Comparison of ENCODE assay signal across 15 cellular contexts in genomic region chr10:100506596-100507356, GRCh38. TPM values are rescaled to one million over a fixed set of nuclear protein-coding genes. Genes with fewer than 3 reads are reported as not detected.
A peak's percentile ranks its signal among the peaks of the same experiment; 100 is the strongest.
DNase-seq lines count a peak whose midpoint lies in the region; ATAC-seq, FAIRE-seq and TF ChIP-seq lines count a peak whose summit lies in the region.
"Had no signal": no experiment of that assay in that cellular context is flagged by ENCODE, and none has a peak within 500 bp of the region (broad histone marks: within the 10 kb centered on the region; RNA-seq: fewer than 3 reads in every experiment).

No MANE protein-coding gene starts in this region.

- no peak for TF ChIP-seq POLR2A in HCT116 (IDR thresholded peaks at IDR 0.05; ENCODE audit: borderline replicate concordance, extremely low read depth, insufficient read depth, insufficient read length)

- DNase-seq in CD8-positive, alpha-beta memory T cell = no peak
- DNase-seq in HCT116 (ENCODE audit: low read depth, low spot score) (no peak), keratinocyte (ENCODE audit: low read depth, low spot score) (peak; percentile 45), islet precursor cell (no peak), NCI-H1092 treated with DMSO at 0.1 percent for 48 hours (lab: John Stamatoyannopoulos, UW) (no peak)
- peak; percentile 46 for DNase-seq in activated CD8-positive, alpha-beta T cell treated with anti-CD3 and anti-CD28 coated beads for 36 hours
- DNase-seq: effector CD8-positive, alpha-beta T cell; hippocampal formation; right lobe of liver had no signal

- peak overlapping the region in 7 of 8 donors; percentile 17 to 97 (median 59) for H3K27ac Mint-ChIP-seq in CD8-positive, alpha-beta memory T cell
- peak overlapping the region; percentile 71 for H3K27ac Mint-ChIP-seq in activated CD8-positive, alpha-beta T cell treated with anti-CD3 and anti-CD28 coated beads for 36 hours
- H3K27ac Mint-ChIP-seq: mesothelial cell of epicardium had no signal

- CTCF ChIA-PET in CD8-positive, alpha-beta memory T cell (lab: Charles Lee) = interaction anchor here (5.3 to 6.5 kb wide), 2 partner anchors 12 to 24 kb away, joined by 65 to 80 read pairs; partner anchors contain the start of gene SEC31B
- CTCF ChIA-PET in HCT116 (lab: Charles Lee) = interaction anchor here (1.9 to 2.7 kb wide), 3 partner anchors 12 to 162 kb away, joined by 7 to 30 read pairs (median 27); no protein-coding TSS in a partner anchor
- CTCF ChIA-PET in activated CD8-positive, alpha-beta T cell treated with anti-CD3 and anti-CD28 coated beads for 36 hours (lab: Charles Lee) = interaction anchor here (1.9 to 11.4 kb wide), 10 partner anchors 10 to 169 kb away, joined by 4 to 185 read pairs (median 58); partner anchors contain the start of genes HIF1AN, SCD and SEC31B

- H3K4me1 ChIP-seq in CD8-positive, alpha-beta memory T cell (ENCODE audit: insufficient read depth, low read length) = peaks cover 45% of the 10 kb centered on the region
- peaks cover 0 to 4% of the 10 kb centered on the region in 2 experiments; a peak in 1 of 4 replicates for H3K4me1 ChIP-seq in HCT116 (ENCODE audit: control insufficient read depth in 1 of 2, insufficient read depth in 2 of 2, low read length in 2 of 2)
- H3K4me1 ChIP-seq in keratinocyte (ENCODE audit: control insufficient read depth, extremely low read depth, insufficient read depth, low read length) = peaks cover 12% of the 10 kb centered on the region
- H3K4me1 ChIP-seq: right lobe of liver had no signal

- peaks cover 13 to 51% (median 14%) of the 10 kb centered on the region in 3 donors for H3K36me3 Mint-ChIP-seq in CD8-positive, alpha-beta memory T cell
- peaks cover 47% of the 10 kb centered on the region for H3K36me3 Mint-ChIP-seq in activated CD8-positive, alpha-beta T cell treated with anti-CD3 and anti-CD28 coated beads for 36 hours (ENCODE audit: low read depth)

- RAD21 ChIA-PET in HCT116 (lab: Charles Lee; ENCODE audit: low non-redundant PET in 1 of 2, low total read pairs in 2 of 2, uncharacterized antibody in 2 of 2, unreplicated experiment in 2 of 2) = no interaction called here

- H3K36me3 ChIP-seq in CD8-positive, alpha-beta memory T cell (ENCODE audit: insufficient read depth, low read length) = peaks cover 32% of the 10 kb centered on the region
- peaks cover 19 to 33% of the 10 kb centered on the region in 2 experiments; a peak in 3 of 4 replicates for H3K36me3 ChIP-seq in HCT116 (ENCODE audit: control insufficient read depth in 1 of 2, insufficient read depth in 2 of 2, low read length in 2 of 2)
- peaks cover 4 to 8% of the 10 kb centered on the region in 2 experiments for H3K36me3 ChIP-seq in keratinocyte (ENCODE audit: control insufficient read depth in 2 of 2, extremely low read depth in 1 of 2, insufficient read depth in 2 of 2, low read length in 2 of 2)
- H3K36me3 ChIP-seq: right lobe of liver had no signal

- no peaks in the 10 kb centered on the region for H3K27me3 Mint-ChIP-seq in CD8-positive, alpha-beta memory T cell
- no peaks in the 10 kb centered on the region for H3K27me3 Mint-ChIP-seq in activated CD8-positive, alpha-beta T cell treated with anti-CD3 and anti-CD28 coated beads for 36 hours

- H3K9ac ChIP-seq in HCT116 (ENCODE audit: low read length) (no peak overlapping the region), keratinocyte (ENCODE audit: control insufficient read depth, extremely low read depth, insufficient read depth, low read length) (no peak overlapping the region)

- dilution Hi-C loops in keratinocyte (cut with MboI; ENCODE audit: extremely low pct_ligation_motif_present, low sequenced_read_pairs) = no loop called here

- no peaks in the 10 kb centered on the region for H3K9me1 ChIP-seq in keratinocyte (ENCODE audit: control insufficient read depth, extremely low read depth, insufficient read depth, low read length)

- no TSS peak for BruUV-seq in HCT116 (replicated peaks; lab: Mats Ljungman, UMichigan)

- H3K27me3 ChIP-seq in CD8-positive, alpha-beta memory T cell (ENCODE audit: insufficient read depth, low read length, poor library complexity, severe bottlenecking) = no peaks in the 10 kb centered on the region
- no peaks in the 10 kb centered on the region for H3K27me3 ChIP-seq in HCT116 (ENCODE audit: insufficient read depth, low read length)
- no peaks in the 10 kb centered on the region for H3K27me3 ChIP-seq in keratinocyte (ENCODE audit: control insufficient read depth, extremely low read depth, insufficient read depth, low read length)
- H3K27me3 ChIP-seq: adrenal gland, right lobe of liver had no signal

- H3K4me3 Mint-ChIP-seq in CD8-positive, alpha-beta memory T cell = no peak overlapping the region
- H3K4me3 Mint-ChIP-seq in activated CD8-positive, alpha-beta T cell treated with anti-CD3 and anti-CD28 coated beads for 36 hours = no peak overlapping the region
- H3K4me3 Mint-ChIP-seq: mesothelial cell of epicardium had no signal

- H4K20me1 ChIP-seq in HCT116 (ENCODE audit: insufficient read depth) = no peaks in the 10 kb centered on the region
- peaks cover 4% of the 10 kb centered on the region for H4K20me1 ChIP-seq in keratinocyte (ENCODE audit: control insufficient read depth, extremely low read depth, insufficient read depth, low read length)

- ATAC-seq in HCT116 (no peak), GM21526 (IDR thresholded peaks at IDR 0.05; ENCODE audit: low FRiP score, unreplicated experiment) (no peak), esophagus mucosa (no peak)
- peak; percentile 46 for ATAC-seq in activated CD8-positive, alpha-beta T cell treated with anti-CD3 and anti-CD28 coated beads for 36 hours
- ATAC-seq: right lobe of liver had no signal

- no peak overlapping the region for H3K27ac ChIP-seq in CD8-positive, alpha-beta memory T cell (ENCODE audit: low read depth, low read length)
- no peak overlapping the region for H3K27ac ChIP-seq in HCT116 (ENCODE audit: low read depth, low read length)
- no peak overlapping the region for H3K27ac ChIP-seq in keratinocyte (ENCODE audit: control insufficient read depth, insufficient read depth, low read length)
- H3K27ac ChIP-seq: adrenal gland, right lobe of liver had no signal

- H3K9me3 Mint-ChIP-seq in CD8-positive, alpha-beta memory T cell = no peaks in the 10 kb centered on the region
- no peaks in the 10 kb centered on the region for H3K9me3 Mint-ChIP-seq in activated CD8-positive, alpha-beta T cell treated with anti-CD3 and anti-CD28 coated beads for 36 hours
- H3K9me3 Mint-ChIP-seq: mesothelial cell of epicardium had no signal

- H3K9me2 ChIP-seq in HCT116 (ENCODE audit: insufficient read depth) = no peaks in the 10 kb centered on the region

- no peak for TF ChIP-seq CTCF in HCT116 (IDR thresholded peaks at IDR 0.05 in 2 of 3, conservative IDR thresholded peaks at IDR 0.05 in 1 of 3; ENCODE audit: borderline replicate concordance in 1 of 3, insufficient read depth in 1 of 3, low read depth in 2 of 3, low read length in 2 of 3)
- TF ChIP-seq CTCF in activated CD8-positive, alpha-beta T cell treated with anti-CD3 and anti-CD28 coated beads for 36 hours (IDR thresholded peaks at IDR 0.05) = no peak
- TF ChIP-seq CTCF in keratinocyte (optimal IDR thresholded peaks at IDR 0.05 in 1 of 3, IDR thresholded peaks at IDR 0.05 in 1 of 3, conservative IDR thresholded peaks at IDR 0.05 in 1 of 3; ENCODE audit: extremely low read depth in 1 of 3, insufficient read depth in 2 of 3, low read length in 3 of 3) = no peak

- intact Hi-C loops in HCT116 (cut with micrococcal nuclease) = no loop called here
- intact Hi-C loops in activated CD8-positive, alpha-beta T cell treated with anti-CD3 and anti-CD28 coated beads for 36 hours (cut with micrococcal nuclease) = loop anchor here (2.0 to 5.0 kb wide), 2 partner anchors 20 to 169 kb away; no protein-coding TSS in a partner anchor

- TF ChIP-seq RAD21 in HCT116 (IDR thresholded peaks at IDR 0.05; ENCODE audit: low read depth) = no peak

- FAIRE-seq in keratinocyte (lab: Jason Lieb, UNC) = peak; percentile 88
- FAIRE-seq: TTC549 had no signal

- H2AFZ ChIP-seq in HCT116 (ENCODE audit: low read depth, low read length, poor library complexity, severe bottlenecking) = no peak overlapping the region
- H2AFZ ChIP-seq in keratinocyte (ENCODE audit: control insufficient read depth, low read length) = no peak overlapping the region

- POLR2A ChIA-PET in CD8-positive, alpha-beta memory T cell (lab: Charles Lee) = no interaction called here
- POLR2A ChIA-PET in HCT116 (lab: Charles Lee) = no interaction called here
- POLR2A ChIA-PET in activated CD8-positive, alpha-beta T cell treated with anti-CD3 and anti-CD28 coated beads for 36 hours (lab: Charles Lee) = interaction anchor here (0.7 to 7.0 kb wide), 4 partner anchors 9 to 68 kb away, joined by 3 to 50 read pairs (median 4); partner anchors contain the start of gene HIF1AN

- H3K4me3 ChIP-seq in CD8-positive, alpha-beta memory T cell (ENCODE audit: low read length) = no peak overlapping the region
- H3K4me3 ChIP-seq in HCT116 (replicated peaks in 1 of 2; ENCODE audit: low read depth in 1 of 2, low read length in 2 of 2) = no peak overlapping the region
- H3K4me3 ChIP-seq in keratinocyte (ENCODE audit: control insufficient read depth in 2 of 3, extremely low read depth in 1 of 3, insufficient read depth in 2 of 3, low read depth in 1 of 3, low read length in 3 of 3) = no peak overlapping the region
- H3K4me3 ChIP-seq: adrenal gland, right lobe of liver had no signal

- H3K4me2 ChIP-seq in HCT116 (ENCODE audit: low read length) = no peak overlapping the region
- H3K4me2 ChIP-seq in keratinocyte (ENCODE audit: control insufficient read depth, extremely low read depth, insufficient read depth, low read depth, low read length) = no peak overlapping the region

- H3K4me1 Mint-ChIP-seq in CD8-positive, alpha-beta memory T cell = peaks cover 50 to 59% (median 57%) of the 10 kb centered on the region in 3 donors
- H3K4me1 Mint-ChIP-seq in activated CD8-positive, alpha-beta T cell treated with anti-CD3 and anti-CD28 coated beads for 36 hours (ENCODE audit: low read depth) = peaks cover 59% of the 10 kb centered on the region

- H3K79me2 ChIP-seq in HCT116 (ENCODE audit: insufficient read depth, low read length) (no peaks in the 10 kb centered on the region), keratinocyte (ENCODE audit: control insufficient read depth, insufficient read depth, low read length) (no peaks in the 10 kb centered on the region)

- H3K9me3 ChIP-seq in CD8-positive, alpha-beta memory T cell (ENCODE audit: low read length) = no peaks in the 10 kb centered on the region
- H3K9me3 ChIP-seq in HCT116 (ENCODE audit: control insufficient read depth in 1 of 2, insufficient read depth in 1 of 2, low read depth in 1 of 2, low read length in 2 of 2) (no peaks in the 10 kb centered on the region), keratinocyte (ENCODE audit: control insufficient read depth, low read depth, low read length) (no peaks in the 10 kb centered on the region)
- H3K9me3 ChIP-seq: adrenal gland, right lobe of liver had no signal

RNA-seq across cellular contexts. Expression of gene SEC31B, which starts 12.9 kb away (rescaled TPM):
- 10 to 100 TPM; 15.4 to 15.8 TPM for total RNA-seq in CD8-positive, alpha-beta memory T cell
- 2.3 TPM for polyA plus RNA-seq in CD8-positive, alpha-beta memory T cell
- total RNA-seq in HCT116 (2021; ENCODE audit: unreplicated experiment) (30.9 TPM), esophagus mucosa (3.2 TPM)
- polyA plus RNA-seq in HCT116 (2012) = 13.2 and 17.0 TPM in 2 replicates
- total RNA-seq in activated CD8-positive, alpha-beta T cell treated with anti-CD3 and anti-CD28 coated beads for 36 hours = 10 to 100 TPM; 34.2 to 40.6 TPM
- 3.4 to 6.6 TPM (median 4.9 TPM) in 3 replicates for polyA plus RNA-seq in keratinocyte
- 1.4 TPM for polyA plus RNA-seq in keratinocyte (2011; ENCODE audit: low read depth)
- 0.12 and 0.49 TPM in 2 replicates for polyA plus RNA-seq in keratinocyte (2011; cell fraction: cytosol; rRNA removed)
- polyA plus RNA-seq in keratinocyte (2011; cell fraction: nucleus; rRNA removed) = 45.5 and 51.0 TPM in 2 replicates
- 1.5 and 4.6 TPM in 2 replicates for polyA plus RNA-seq in keratinocyte (2012; ENCODE audit: low replicate concordance)
- polyA minus RNA-seq in keratinocyte = 4.9 to 6.0 TPM (median 5.2 TPM) in 3 replicates
- polyA minus RNA-seq in keratinocyte (2011; cell fraction: cytosol; rRNA and poly(A)+ RNA removed) = not detected
- polyA minus RNA-seq in keratinocyte (2011; cell fraction: nucleus; rRNA and poly(A)+ RNA removed) = 5.1 and 9.7 TPM in 2 replicates

RNA-seq across cellular contexts. Expression of gene NDUFB8, which starts 22.9 kb away (rescaled TPM):
- 100 to 1,000 TPM; 242 to 246 TPM for total RNA-seq in CD8-positive, alpha-beta memory T cell
- 488 TPM for polyA plus RNA-seq in CD8-positive, alpha-beta memory T cell
- total RNA-seq in HCT116 (2021; ENCODE audit: unreplicated experiment) (243 TPM), esophagus mucosa (144 TPM)
- polyA plus RNA-seq in HCT116 (2012) = 253 and 361 TPM in 2 replicates
- total RNA-seq in activated CD8-positive, alpha-beta T cell treated with anti-CD3 and anti-CD28 coated beads for 36 hours = 100 to 1,000 TPM; 365 to 384 TPM
- polyA plus RNA-seq in keratinocyte = 178 to 184 TPM (median 178 TPM) in 3 replicates
- polyA plus RNA-seq in keratinocyte (2011; ENCODE audit: low read depth) = 83.6 TPM
- 128 and 154 TPM in 2 replicates for polyA plus RNA-seq in keratinocyte (2011; cell fraction: cytosol; rRNA removed)
- polyA plus RNA-seq in keratinocyte (2011; cell fraction: nucleus; rRNA removed) = 105 and 106 TPM in 2 replicates
- polyA plus RNA-seq in keratinocyte (2012; ENCODE audit: low replicate concordance) = 146 and 219 TPM in 2 replicates
- 104 to 165 TPM (median 129 TPM) in 3 replicates for polyA minus RNA-seq in keratinocyte
- polyA minus RNA-seq in keratinocyte (2011; cell fraction: cytosol; rRNA and poly(A)+ RNA removed) = 78.1 TPM
- polyA minus RNA-seq in keratinocyte (2011; cell fraction: nucleus; rRNA and poly(A)+ RNA removed) = 19.7 and 28.8 TPM in 2 replicates

RNA-seq across cellular contexts. Expression of gene HIF1AN, which starts 29.0 kb away (rescaled TPM):
- 10 to 100 TPM; 48.6 to 52.8 TPM for total RNA-seq in CD8-positive, alpha-beta memory T cell
- 29.7 TPM for polyA plus RNA-seq in CD8-positive, alpha-beta memory T cell
- total RNA-seq in HCT116 (2021; ENCODE audit: unreplicated experiment) (67.2 TPM), esophagus mucosa (24.5 TPM)
- 22.0 and 30.5 TPM in 2 replicates for polyA plus RNA-seq in HCT116 (2012)
- total RNA-seq in activated CD8-positive, alpha-beta T cell treated with anti-CD3 and anti-CD28 coated beads for 36 hours = 10 to 100 TPM; 35.3 to 36.5 TPM
- polyA plus RNA-seq in keratinocyte = 12.3 to 16.8 TPM (median 13.9 TPM) in 3 replicates
- polyA plus RNA-seq in keratinocyte (2011; ENCODE audit: low read depth) = 7.1 TPM
- polyA plus RNA-seq in keratinocyte (2011; cell fraction: cytosol; rRNA removed) = 8.4 and 18.2 TPM in 2 replicates
- 17.4 and 19.1 TPM in 2 replicates for polyA plus RNA-seq in keratinocyte (2011; cell fraction: nucleus; rRNA removed)
- 15.6 and 21.0 TPM in 2 replicates for polyA plus RNA-seq in keratinocyte (2012; ENCODE audit: low replicate concordance)
- 20.5 to 29.1 TPM (median 20.7 TPM) in 3 replicates for polyA minus RNA-seq in keratinocyte
- polyA minus RNA-seq in keratinocyte (2011; cell fraction: cytosol; rRNA and poly(A)+ RNA removed) = 11.1 TPM
- 8.2 and 16.4 TPM in 2 replicates for polyA minus RNA-seq in keratinocyte (2011; cell fraction: nucleus; rRNA and poly(A)+ RNA removed)

RNA-seq across cellular contexts. Expression of gene WNT8B, which starts 44.0 kb away (rescaled TPM):
- total RNA-seq in CD8-positive, alpha-beta memory T cell = not detected
- polyA plus RNA-seq in CD8-positive, alpha-beta memory T cell = not detected
- total RNA-seq in HCT116 (2021; ENCODE audit: unreplicated experiment) (not detected), esophagus mucosa (not detected)
- polyA plus RNA-seq in HCT116 (2012) = 0.35 and 0.49 TPM in 2 replicates
- total RNA-seq in activated CD8-positive, alpha-beta T cell treated with anti-CD3 and anti-CD28 coated beads for 36 hours = under 1 TPM; 0.38 to 0.47 TPM
- polyA plus RNA-seq in keratinocyte = not detected in 3 replicates
- polyA plus RNA-seq in keratinocyte (2011; ENCODE audit: low read depth) = not detected
- polyA plus RNA-seq in keratinocyte (2011; cell fraction: cytosol; rRNA removed) = not detected in 2 replicates
- not detected in 2 replicates for polyA plus RNA-seq in keratinocyte (2011; cell fraction: nucleus; rRNA removed)
- polyA plus RNA-seq in keratinocyte (2012; ENCODE audit: low replicate concordance) = not detected in 2 replicates
- polyA minus RNA-seq in keratinocyte = not detected in 3 replicates
- not detected for polyA minus RNA-seq in keratinocyte (2011; cell fraction: cytosol; rRNA and poly(A)+ RNA removed)
- polyA minus RNA-seq in keratinocyte (2011; cell fraction: nucleus; rRNA and poly(A)+ RNA removed) = not detected in 2 replicates
- total RNA-seq: OCI-LY7 had no signal

Comparison
In these comparisons a context has a peak if more than half of its experiments do, and no peak if none do; other contexts are left out.
1. DNase-seq: peak in activated CD8-positive, alpha-beta T cell treated with anti-CD3 and anti-CD28 coated beads for 36 hours (single experiment) and keratinocyte (single experiment); none in CD8-positive, alpha-beta memory T cell (0 of 5), HCT116 (single experiment), islet precursor cell (single experiment) and NCI-H1092 treated with DMSO at 0.1 percent for 48 hours (single experiment).